ENCODE assay signal across 8 cellular contexts in genomic region chr20:34365765-34366213, GRCh38. TPM values are rescaled to one million over a fixed set of nuclear protein-coding genes. Genes with fewer than 3 reads are reported as not detected.
DNase-seq lines count a peak whose midpoint lies in the region; ATAC-seq and TF ChIP-seq lines count a peak whose summit lies in the region.

No MANE protein-coding gene starts in this region.

- peaks cover 77% of the 10 kb centered on the region for H3K79me2 ChIP-seq in HCT116 (ENCODE audit: insufficient read depth, low read length)
- H3K79me2 ChIP-seq in mesendoderm (ENCODE audit: control insufficient read depth, insufficient read depth, low read length), result peaks cover 56% of the 10 kb centered on the region

- no peak for TF ChIP-seq RAD21 in HCT116 (IDR thresholded peaks at IDR 0.05; ENCODE audit: low read depth)

- H3K4ac ChIP-seq in mesendoderm (ENCODE audit: low read depth, low read length), result no peak overlapping the region

- ATAC-seq in HCT116, result no peak

- TF ChIP-seq CTCF in GM12864 (IDR thresholded peaks at IDR 0.05; ENCODE audit: low read depth, low read length, missing control alignments) (no peak), HCT116 (IDR thresholded peaks at IDR 0.05 in 2 of 3, conservative IDR thresholded peaks at IDR 0.05 in 1 of 3; ENCODE audit: borderline replicate concordance in 1 of 3, insufficient read depth in 1 of 3, low read depth in 2 of 3, low read length in 2 of 3) (no peak)

- H3K27ac ChIP-seq in HCT116 (ENCODE audit: low read depth, low read length) (no peak overlapping the region), mesendoderm (ENCODE audit: low read depth, low read length) (no peak overlapping the region)

- BruUV-seq in HCT116 (replicated peaks; lab: Mats Ljungman, UMichigan), result no TSS peak

- no peak overlapping the region for H3K18ac ChIP-seq in mesendoderm (ENCODE audit: low read length)

- intact Hi-C loops in HCT116 (cut with micrococcal nuclease), result no loop called here

- H4K5ac ChIP-seq in mesendoderm (ENCODE audit: low read length), result no peak overlapping the region

- no peak overlapping the region for H2AFZ ChIP-seq in HCT116 (ENCODE audit: low read depth, low read length, poor library complexity, severe bottlenecking)

- no CpG with 5 or more reads among the region's 3 CpGs for WGBS in mesendoderm (ENCODE audit: extremely low coverage, insufficient coverage, low lambda C conversion rate)

- peaks cover 25 to 80% of the 10 kb centered on the region in 2 experiments for H3K4me1 ChIP-seq in HCT116 (ENCODE audit: control insufficient read depth in 1 of 2, insufficient read depth in 2 of 2, low read length in 2 of 2)
- H3K4me1 ChIP-seq in mesendoderm (ENCODE audit: control insufficient read depth, low read depth, low read length), result peaks cover 7% of the 10 kb centered on the region

- H3K27me3 ChIP-seq in HCT116 (ENCODE audit: insufficient read depth, low read length), result no peaks in the 10 kb centered on the region
- no peaks in the 10 kb centered on the region for H3K27me3 ChIP-seq in mesendoderm (ENCODE audit: insufficient read depth, low read length, poor library complexity)

- peaks cover 10% of the 10 kb centered on the region for H3K79me1 ChIP-seq in mesendoderm (ENCODE audit: low read length)

- H3K23ac ChIP-seq in mesendoderm (ENCODE audit: low read length), result no peak overlapping the region

- DNase-seq in GM12864 (ENCODE audit: low read depth) (peak; percentile 80), HCT116 (ENCODE audit: low read depth, low spot score) (no peak), SIG-M5 treated with dmso at 0.1 percent for 504 hours (lab: John Stamatoyannopoulos, UW; ENCODE audit: unreplicated experiment) (peak; percentile 91), mesendoderm (peak; percentile 31), AG20443 (ENCODE audit: low spot score) (no peak), T-helper 9 cell (no peak), NCI-H128 (lab: John Stamatoyannopoulos, UW; ENCODE audit: unreplicated experiment) (no peak), NCI-H1417 (lab: John Stamatoyannopoulos, UW) (no peak)

- H3K4me2 ChIP-seq in HCT116 (ENCODE audit: low read length) (peak overlapping the region; percentile 42), mesendoderm (ENCODE audit: low read length) (no peak overlapping the region)

- H3K56ac ChIP-seq in mesendoderm (ENCODE audit: low read length), result peak overlapping the region; percentile 58

- H3K4me3 ChIP-seq in GM12864 (ENCODE audit: low read depth, low read length), result no peak overlapping the region
- H3K4me3 ChIP-seq in HCT116 (replicated peaks in 1 of 2; ENCODE audit: low read depth in 1 of 2, low read length in 2 of 2), result no peak overlapping the region
- H3K4me3 ChIP-seq in mesendoderm (ENCODE audit: low read length), result no peak overlapping the region

- CTCF ChIA-PET in HCT116 (lab: Charles Lee), result no interaction called here

- H3K36me3 ChIP-seq in HCT116 (ENCODE audit: control insufficient read depth in 1 of 2, insufficient read depth in 2 of 2, low read length in 2 of 2) (peaks cover 9 to 15% of the 10 kb centered on the region in 2 experiments), mesendoderm (ENCODE audit: control insufficient read depth, insufficient read depth, low read length) (peaks cover 10% of the 10 kb centered on the region)

- POLR2A ChIA-PET in HCT116 (lab: Charles Lee), result no interaction called here

- H4K20me1 ChIP-seq in HCT116 (ENCODE audit: insufficient read depth), result no peaks in the 10 kb centered on the region; the same call in 1 of the 2 replicates

- RAD21 ChIA-PET in HCT116 (lab: Charles Lee; ENCODE audit: low non-redundant PET in 1 of 2, low total read pairs in 2 of 2, uncharacterized antibody in 2 of 2, unreplicated experiment in 2 of 2), result no interaction called here

- H2BK15ac ChIP-seq in mesendoderm (replicated peaks; ENCODE audit: low read depth), result no peak overlapping the region

- H3K9ac ChIP-seq in HCT116 (ENCODE audit: low read length), result no peak overlapping the region
- H3K9ac ChIP-seq in mesendoderm (ENCODE audit: low read length), result peak overlapping the region; percentile 40

- H4K8ac ChIP-seq in mesendoderm (ENCODE audit: low read depth, low read length), result no peak overlapping the region

- no peak overlapping the region for H2BK120ac ChIP-seq in mesendoderm (ENCODE audit: low read depth, low read length)

- no peak overlapping the region for H2AK5ac ChIP-seq in mesendoderm (ENCODE audit: low read length)

- H3K9me2 ChIP-seq in HCT116 (ENCODE audit: insufficient read depth), result no peaks in the 10 kb centered on the region

- no peak overlapping the region for H2BK5ac ChIP-seq in mesendoderm (ENCODE audit: low read length)

- TF ChIP-seq POLR2A in HCT116 (IDR thresholded peaks at IDR 0.05; ENCODE audit: borderline replicate concordance, extremely low read depth, insufficient read depth, insufficient read length), result no peak

- H3K9me3 ChIP-seq in HCT116 (ENCODE audit: control insufficient read depth in 1 of 2, insufficient read depth in 1 of 2, low read depth in 1 of 2, low read length in 2 of 2), result no peaks in the 10 kb centered on the region

TF ChIP-seq in HCT116, 20 proteins besides CTCF, POLR2A, EP300 and RAD21:
- TF ChIP-seq REST (IDR thresholded peaks at IDR 0.05; ENCODE audit: low read depth) (no peak), POLR2AphosphoS5 (IDR thresholded peaks at IDR 0.05; ENCODE audit: low read depth, low read length) (no peak), CEBPB (IDR thresholded peaks at IDR 0.05; ENCODE audit: low read depth) (no peak), FOSL1 (IDR thresholded peaks at IDR 0.05; ENCODE audit: low read depth) (no peak), TCF7L2 (IDR thresholded peaks at IDR 0.05; ENCODE audit: borderline replicate concordance, extremely low read depth, insufficient read depth, insufficient read length) (no peak), ZFX (IDR thresholded peaks at IDR 0.05) (no peak), MAX (IDR thresholded peaks at IDR 0.05) (no peak), ZNF274 (IDR thresholded peaks at IDR 0.05; ENCODE audit: low read depth, low read length) (no peak), SP1 (IDR thresholded peaks at IDR 0.05; ENCODE audit: low read depth) (no peak), EZH2phosphoT487 (IDR thresholded peaks at IDR 0.05; ENCODE audit: borderline replicate concordance) (no peak), ZBTB33 (IDR thresholded peaks at IDR 0.05; ENCODE audit: extremely low read depth, insufficient replicate concordance, low read length) (no peak), CBX3 (IDR thresholded peaks at IDR 0.05; ENCODE audit: low read depth) (no peak)

RNA-seq across cellular contexts. Expression of gene ITCH, which starts 2.7 kb away (rescaled TPM):
- total RNA-seq in HCT116 (2021; ENCODE audit: unreplicated experiment), result 78.8 TPM
- polyA plus RNA-seq in HCT116 (2012), result 28.1 and 32.9 TPM in 2 replicates
- polyA plus RNA-seq in mesendoderm (2013, experiment 1 of 2), result 18.3 TPM
- 18.5 TPM for polyA plus RNA-seq in mesendoderm (2013, experiment 2 of 2)

Comparison
In these comparisons a context has a peak if more than half of its experiments do, and no peak if none do; other contexts are left out.
1. DNase-seq: peak in GM12864 (single experiment), SIG-M5 treated with dmso at 0.1 percent for 504 hours (single experiment) and mesendoderm (single experiment); none in HCT116 (single experiment), AG20443 (single experiment), T-helper 9 cell (single experiment), NCI-H128 (single experiment) and NCI-H1417 (0 of 3).